21 cellular contexts compared by ENCODE assay signal in the genomic region with DNA sequence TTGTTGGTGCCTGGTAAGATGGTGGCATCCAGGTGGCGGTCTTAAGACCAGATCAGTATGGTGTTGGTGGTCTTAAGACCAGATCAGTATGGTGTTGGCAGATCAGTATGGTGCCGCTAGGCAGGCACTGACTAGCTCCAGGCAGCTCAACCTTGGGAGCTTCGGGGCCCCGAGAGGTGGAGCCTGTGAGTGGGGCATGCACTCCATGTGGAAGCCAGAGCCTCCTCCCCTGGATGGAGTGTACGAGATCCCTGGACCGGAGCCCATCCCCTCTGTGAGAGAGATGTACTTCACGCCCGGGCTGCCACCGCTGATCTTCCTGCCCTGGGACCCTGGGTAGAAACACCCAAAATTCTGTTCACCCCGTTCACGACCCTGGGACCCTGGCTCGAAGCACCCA. TPM values are rescaled to one million over a fixed set of nuclear protein-coding genes. Genes with fewer than 3 reads are reported as not detected.
DNase-seq lines count a peak whose midpoint lies in the region; ATAC-seq and TF ChIP-seq lines count a peak whose summit lies in the region.
"Had no signal": no experiment of that assay in that cellular context is flagged by ENCODE, and none has a peak within 500 bp of the region (broad histone marks: within the 10 kb centered on the region; RNA-seq: fewer than 3 reads in every experiment).

No MANE protein-coding gene starts in this region.

- DNase-seq in activated T-cell treated with anti-CD3 and anti-CD28 coated beads, Interleukin-2, amount 50 U/mL, for 24 hours, result no peak
- no peak for DNase-seq in activated T-cell treated with anti-CD3 and anti-CD28 coated beads, Interleukin-2, amount 50 U/mL, for 4 hours
- no peak for DNase-seq in stimulated activated naive CD8-positive, alpha-beta T cell treated with anti-CD3 and anti-CD28 coated beads, Interleukin-15, amount 100 ng/mL, for 72 hours
- no peak for DNase-seq in central memory CD8-positive, alpha-beta T cell (ENCODE audit: low spot score in 2 of 2)
- DNase-seq in HEK293T (ENCODE audit: extremely low spot score), result no peak
- DNase-seq in NCI-H510A (lab: John Stamatoyannopoulos, UW), result no peak
- DNase-seq: AML-193, COR-L47, DMS79, Karpas-422, NCI-H1417, NCI-H1694 treated with DMSO at 0.1 percent for 48 hours, NCI-H2081 treated with DMSO at 0.1 percent for 48 hours, NCI-H2171 treated with DMSO at 0.1 percent for 48 hours, NCI-H526, OCI-M1, SHP77 had no signal

- H3K4me1 Mint-ChIP-seq in activated T-cell treated with anti-CD3 and anti-CD28 coated beads, Interleukin-2, amount 50 U/mL, for 24 hours (ENCODE audit: low read depth), result peaks cover 88% of the 10 kb centered on the region
- peaks cover 91% of the 10 kb centered on the region for H3K4me1 Mint-ChIP-seq in activated T-cell treated with anti-CD3 and anti-CD28 coated beads, Interleukin-2, amount 50 U/mL, for 4 hours (ENCODE audit: low read depth)
- H3K4me1 Mint-ChIP-seq in stimulated activated naive CD8-positive, alpha-beta T cell treated with anti-CD3 and anti-CD28 coated beads, Interleukin-15, Interleukin-2, amounts not matched to agents 100 ng/mL and 50 ng/mL, for 24 hours (ENCODE audit: low read depth), result peaks cover 86% of the 10 kb centered on the region
- peaks cover 97% of the 10 kb centered on the region for H3K4me1 Mint-ChIP-seq in stimulated activated naive CD8-positive, alpha-beta T cell treated with anti-CD3 and anti-CD28 coated beads, Interleukin-15, amount 100 ng/mL, for 72 hours
- H3K4me1 Mint-ChIP-seq in central memory CD8-positive, alpha-beta T cell, result peaks cover 58% of the 10 kb centered on the region

- no peaks in the 10 kb centered on the region for H3K27me3 Mint-ChIP-seq in activated T-cell treated with anti-CD3 and anti-CD28 coated beads, Interleukin-2, amount 50 U/mL, for 24 hours
- H3K27me3 Mint-ChIP-seq in activated T-cell treated with anti-CD3 and anti-CD28 coated beads, Interleukin-2, amount 50 U/mL, for 4 hours (ENCODE audit: low read depth), result no peaks in the 10 kb centered on the region
- H3K27me3 Mint-ChIP-seq in stimulated activated naive CD8-positive, alpha-beta T cell treated with anti-CD3 and anti-CD28 coated beads, Interleukin-15, Interleukin-2, amounts not matched to agents 100 ng/mL and 50 ng/mL, for 24 hours, result no peaks in the 10 kb centered on the region
- H3K27me3 Mint-ChIP-seq in stimulated activated naive CD8-positive, alpha-beta T cell treated with anti-CD3 and anti-CD28 coated beads, Interleukin-15, amount 100 ng/mL, for 72 hours, result no peaks in the 10 kb centered on the region
- H3K27me3 Mint-ChIP-seq in central memory CD8-positive, alpha-beta T cell, result no peaks in the 10 kb centered on the region
- H3K27me3 Mint-ChIP-seq: IgD-negative memory B cell had no signal

- peaks cover 8% of the 10 kb centered on the region for H3K9me3 Mint-ChIP-seq in activated T-cell treated with anti-CD3 and anti-CD28 coated beads, Interleukin-2, amount 50 U/mL, for 24 hours
- peaks cover 3% of the 10 kb centered on the region for H3K9me3 Mint-ChIP-seq in activated T-cell treated with anti-CD3 and anti-CD28 coated beads, Interleukin-2, amount 50 U/mL, for 4 hours
- peaks cover 5% of the 10 kb centered on the region for H3K9me3 Mint-ChIP-seq in stimulated activated naive CD8-positive, alpha-beta T cell treated with anti-CD3 and anti-CD28 coated beads, Interleukin-15, Interleukin-2, amounts not matched to agents 100 ng/mL and 50 ng/mL, for 24 hours
- H3K9me3 Mint-ChIP-seq in stimulated activated naive CD8-positive, alpha-beta T cell treated with anti-CD3 and anti-CD28 coated beads, Interleukin-15, amount 100 ng/mL, for 72 hours, result peaks cover 5 to 15% of the 10 kb centered on the region in 2 donors
- H3K9me3 Mint-ChIP-seq in central memory CD8-positive, alpha-beta T cell, result no peaks in the 10 kb centered on the region
- H3K9me3 Mint-ChIP-seq: IgD-negative memory B cell had no signal

- H3K27ac Mint-ChIP-seq in activated T-cell treated with anti-CD3 and anti-CD28 coated beads, Interleukin-2, amount 50 U/mL, for 24 hours, result peak overlapping the region; percentile 41
- H3K27ac Mint-ChIP-seq in stimulated activated naive CD8-positive, alpha-beta T cell treated with anti-CD3 and anti-CD28 coated beads, Interleukin-15, Interleukin-2, amounts not matched to agents 100 ng/mL and 50 ng/mL, for 24 hours, result peak overlapping the region; percentile 66
- H3K27ac Mint-ChIP-seq in stimulated activated naive CD8-positive, alpha-beta T cell treated with anti-CD3 and anti-CD28 coated beads, Interleukin-15, amount 100 ng/mL, for 72 hours, result no peak overlapping the region
- H3K27ac Mint-ChIP-seq in central memory CD8-positive, alpha-beta T cell (ENCODE audit: low read depth), result peak overlapping the region; percentile 33

- H3K4me3 Mint-ChIP-seq in activated T-cell treated with anti-CD3 and anti-CD28 coated beads, Interleukin-2, amount 50 U/mL, for 24 hours, result no peak overlapping the region
- no peak overlapping the region for H3K4me3 Mint-ChIP-seq in activated T-cell treated with anti-CD3 and anti-CD28 coated beads, Interleukin-2, amount 50 U/mL, for 4 hours
- no peak overlapping the region for H3K4me3 Mint-ChIP-seq in stimulated activated naive CD8-positive, alpha-beta T cell treated with anti-CD3 and anti-CD28 coated beads, Interleukin-15, Interleukin-2, amounts not matched to agents 100 ng/mL and 50 ng/mL, for 24 hours
- no peak overlapping the region for H3K4me3 Mint-ChIP-seq in stimulated activated naive CD8-positive, alpha-beta T cell treated with anti-CD3 and anti-CD28 coated beads, Interleukin-15, amount 100 ng/mL, for 72 hours
- no peak overlapping the region for H3K4me3 Mint-ChIP-seq in central memory CD8-positive, alpha-beta T cell
- H3K4me3 Mint-ChIP-seq: CD14-positive monocyte, IgD-negative memory B cell had no signal

- CTCF ChIA-PET in HEK293T (lab: Yijun Ruan, JAX), result no interaction called here

- no peak for ATAC-seq in activated T-cell treated with anti-CD3 and anti-CD28 coated beads, Interleukin-2, amount 50 U/mL, for 4 hours
- ATAC-seq in stimulated activated naive CD8-positive, alpha-beta T cell treated with anti-CD3 and anti-CD28 coated beads, Interleukin-15, amount 100 ng/mL, for 72 hours, result no peak
- no peak for ATAC-seq in central memory CD8-positive, alpha-beta T cell (replicated peaks; ENCODE audit: extremely low read depth, poor library complexity, severe bottlenecking)
- ATAC-seq in GM19023 (IDR thresholded peaks at IDR 0.05; ENCODE audit: unreplicated experiment), result no peak

- peaks cover 57% of the 10 kb centered on the region for H3K36me3 Mint-ChIP-seq in activated T-cell treated with anti-CD3 and anti-CD28 coated beads, Interleukin-2, amount 50 U/mL, for 24 hours (ENCODE audit: low read depth)
- H3K36me3 Mint-ChIP-seq in activated T-cell treated with anti-CD3 and anti-CD28 coated beads, Interleukin-2, amount 50 U/mL, for 4 hours (ENCODE audit: insufficient read depth), result peaks cover 52% of the 10 kb centered on the region
- peaks cover 68% of the 10 kb centered on the region for H3K36me3 Mint-ChIP-seq in stimulated activated naive CD8-positive, alpha-beta T cell treated with anti-CD3 and anti-CD28 coated beads, Interleukin-15, Interleukin-2, amounts not matched to agents 100 ng/mL and 50 ng/mL, for 24 hours (ENCODE audit: low read depth)
- H3K36me3 Mint-ChIP-seq in central memory CD8-positive, alpha-beta T cell (ENCODE audit: insufficient read depth), result peaks cover 25% of the 10 kb centered on the region

- POLR2A ChIA-PET in HEK293T (lab: Yijun Ruan, JAX), result no interaction called here

TF ChIP-seq in HEK293T, 16 proteins besides CTCF, POLR2A, EP300 and RAD21:
- TF ChIP-seq, protein P1, sequence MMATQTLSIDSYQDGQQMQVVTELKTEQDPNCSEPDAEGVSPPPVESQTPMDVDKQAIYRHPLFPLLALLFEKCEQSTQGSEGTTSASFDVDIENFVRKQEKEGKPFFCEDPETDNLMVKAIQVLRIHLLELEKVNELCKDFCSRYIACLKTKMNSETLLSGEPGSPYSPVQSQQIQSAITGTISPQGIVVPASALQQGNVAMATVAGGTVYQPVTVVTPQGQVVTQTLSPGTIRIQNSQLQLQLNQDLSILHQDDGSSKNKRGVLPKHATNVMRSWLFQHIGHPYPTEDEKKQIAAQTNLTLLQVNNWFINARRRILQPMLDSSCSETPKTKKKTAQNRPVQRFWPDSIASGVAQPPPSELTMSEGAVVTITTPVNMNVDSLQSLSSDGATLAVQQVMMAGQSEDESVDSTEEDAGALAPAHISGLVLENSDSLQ (IDR thresholded peaks at IDR 0.05), result no peak
- no peak for TF ChIP-seq TARDBP (IDR thresholded peaks at IDR 0.05)
- no peak for TF ChIP-seq SUZ12 (IDR thresholded peaks at IDR 0.05)
- no peak for TF ChIP-seq FOXA1 (IDR thresholded peaks at IDR 0.05)
- TF ChIP-seq CTBP1 (IDR thresholded peaks at IDR 0.05; ENCODE audit: borderline replicate concordance), result no peak
- no peak for TF ChIP-seq L3MBTL2 (conservative IDR thresholded peaks at IDR 0.05)
- no peak for TF ChIP-seq NFRKB (IDR thresholded peaks at IDR 0.05)
- no peak for TF ChIP-seq ELF4 (IDR thresholded peaks at IDR 0.05)
- no peak for TF ChIP-seq HDGF (IDR thresholded peaks at IDR 0.05; ENCODE audit: borderline replicate concordance)
- no peak for TF ChIP-seq ARNT (IDR thresholded peaks at IDR 0.05)
- no peak for TF ChIP-seq LEF1 (IDR thresholded peaks at IDR 0.05; ENCODE audit: borderline replicate concordance)
- no peak for TF ChIP-seq SP1 (IDR thresholded peaks at IDR 0.05)
- TF ChIP-seq ZNF384 (IDR thresholded peaks at IDR 0.05), result no peak

RNA-seq across cellular contexts. Expression of gene MALT1, which starts 19.0 kb away (rescaled TPM):
- total RNA-seq in activated T-cell treated with anti-CD3 and anti-CD28 coated beads, Interleukin-2, amount 50 U/mL, for 4 hours, result 10 to 100 TPM; 31.1 to 49.3 (median 39.8) TPM

Comparison
In these comparisons a context has a peak if more than half of its experiments do, and no peak if none do; other contexts are left out.
1. H3K27ac Mint-ChIP-seq: peak in activated T-cell treated with anti-CD3 and anti-CD28 coated beads, Interleukin-2, amount 50 U/mL, for 24 hours (single experiment), stimulated activated naive CD8-positive, alpha-beta T cell treated with anti-CD3 and anti-CD28 coated beads, Interleukin-15, Interleukin-2, amounts not matched to agents 100 ng/mL and 50 ng/mL, for 24 hours (single experiment) and central memory CD8-positive, alpha-beta T cell (single experiment); none in stimulated activated naive CD8-positive, alpha-beta T cell treated with anti-CD3 and anti-CD28 coated beads, Interleukin-15, amount 100 ng/mL, for 72 hours (0 of 2).